In the genomic region with DNA sequence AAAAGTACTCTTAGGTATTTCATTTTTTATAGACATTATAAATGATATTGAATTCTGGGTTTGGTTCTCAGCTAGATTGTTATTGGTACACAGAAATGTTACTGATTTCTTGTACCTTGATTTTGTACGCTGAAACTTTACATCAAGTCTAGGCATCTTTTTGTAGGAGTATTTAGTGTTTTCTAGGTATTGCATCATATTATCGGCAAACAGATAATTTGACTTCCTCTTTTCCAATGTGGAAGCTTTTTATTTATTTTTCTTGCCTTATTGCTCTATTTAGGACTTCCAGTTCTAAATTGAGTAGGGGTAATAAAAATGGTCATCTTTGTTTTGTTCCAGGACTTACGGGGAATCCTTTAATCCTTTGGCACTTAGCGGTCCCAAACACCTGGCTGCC, we compare ENCODE assay signal across 26 cellular contexts.
"Had no signal": no experiment of that assay in that cellular context is flagged by ENCODE, and none has a peak within 500 bp of the region (broad histone marks: within the 10 kb centered on the region; RNA-seq: fewer than 3 reads in every experiment).

No MANE protein-coding gene starts in this region.

- H3K27ac ChIP-seq: left lung, lower lobe of right lung, pancreas, prostate gland, sigmoid colon, spleen, tibial nerve, uterus had no signal

- H3K27me3 ChIP-seq: left lung, pancreas, sigmoid colon, tibial nerve, uterus had no signal

- ATAC-seq: left colon; left lung; lower lobe of right lung; naive thymus-derived CD8-positive, alpha-beta T cell; pancreas; right cardiac atrium; stimulated activated memory B cell treated with anti-CD40 and anti-IgM and Interleukin-4, amounts not matched to agents 10 μg/mL and 1 μg/mL and 100 μg/mL, for 72 hours; stimulated activated naive CD8-positive, alpha-beta T cell treated with anti-CD3 and anti-CD28 coated beads, Interleukin-15, amount 100 ng/mL, for 72 hours had no signal

- H3K4me1 ChIP-seq: left lung, pancreas, prostate gland, spleen, uterus had no signal

- H3K4me3 ChIP-seq: left lung, lower lobe of right lung, pancreas, prostate gland, sigmoid colon, spleen, tibial nerve, uterus had no signal

- FAIRE-seq: islet of Langerhans, kidney, pancreas, small intestine had no signal

- H3K36me3 ChIP-seq: left lung, lower lobe of right lung, pancreas, prostate gland, sigmoid colon, spleen, tibial nerve, uterus had no signal

- H3K9me3 ChIP-seq: lower lobe of right lung, pancreas, prostate gland, sigmoid colon, uterus had no signal

- DNase-seq: immature natural killer cell; kidney; left colon; left lung; lower lobe of right lung; mammary epithelial cell; mesenchymal stem cell; naive thymus-derived CD8-positive, alpha-beta T cell; nucleus accumbens; pancreas; retina; right cardiac atrium; sigmoid colon; small intestine; spleen; stimulated activated CD4-positive, alpha-beta T cell treated with anti-CD3 and anti-CD28 coated beads, Interleukin-2, amount 100 ng/mL, for 48 hours; stimulated activated CD4-positive, alpha-beta T cell treated with anti-CD3 and anti-CD28 coated beads, Interleukin-4, amount 100 ng/mL, for 4 hours; stimulated activated CD8-positive, alpha-beta memory T cell treated with anti-CD3 and anti-CD28 coated beads, Interleukin-4, amount 100 ng/mL, for 48 hours; stimulated activated naive CD4-positive, alpha-beta T cell treated with Interleukin-2 at 50 U/mL for 16 hours; stimulated activated naive CD8-positive, alpha-beta T cell treated with anti-CD3 and anti-CD28 coated beads, Interleukin-15, amount 100 ng/mL, for 72 hours; substantia nigra; uterus had no signal
